8 cellular contexts compared by ENCODE assay signal in genomic region chr6:96923871-96924493, GRCh38. TPM values are rescaled to one million over a fixed set of nuclear protein-coding genes. Genes with fewer than 3 reads are reported as not detected.
DNase-seq lines count a peak whose midpoint lies in the region; ATAC-seq and TF ChIP-seq lines count a peak whose summit lies in the region.

No MANE protein-coding gene starts in this region.

- no peaks in the 10 kb centered on the region for H3K9me3 ChIP-seq in iPS DF 6.9 (ENCODE audit: control insufficient read depth, insufficient read depth, low read length)
- H3K9me3 ChIP-seq in smooth muscle cell (replicated peaks; ENCODE audit: low read depth) = no peaks in the 10 kb centered on the region

- H3K79me2 ChIP-seq in smooth muscle cell (ENCODE audit: low read depth) = no peaks in the 10 kb centered on the region

- H3F3A ChIP-seq in smooth muscle cell (ENCODE audit: low read depth) = no peaks in the 10 kb centered on the region

- ATAC-seq in GM21447 (IDR thresholded peaks at IDR 0.05; ENCODE audit: unreplicated experiment) = peak; percentile 79
- ATAC-seq in activated T-helper 17 cell treated with anti-CD3 and anti-CD28 coated beads, Interleukin-2, amount 50 U/mL, for 72 hours (replicated peaks) = peak; percentile 71

- H3K36me3 Mint-ChIP-seq in activated T-helper 17 cell treated with anti-CD3 and anti-CD28 coated beads, Interleukin-2, amount 50 U/mL, for 72 hours (ENCODE audit: low read depth) = no peaks in the 10 kb centered on the region

- H3K27me3 ChIP-seq in iPS DF 6.9 (ENCODE audit: control insufficient read depth, insufficient read depth, low read length) = no peaks in the 10 kb centered on the region
- peaks cover 84% of the 10 kb centered on the region for H3K27me3 ChIP-seq in smooth muscle cell (ENCODE audit: low read depth)

- H3K4me2 ChIP-seq in smooth muscle cell = peak overlapping the region; percentile 93

- H3K27ac ChIP-seq in iPS DF 6.9 (ENCODE audit: low read length) (no peak overlapping the region), smooth muscle cell (ENCODE audit: low read depth) (no peak overlapping the region)

- no peaks in the 10 kb centered on the region for H3K9me3 Mint-ChIP-seq in activated T-helper 17 cell treated with anti-CD3 and anti-CD28 coated beads, Interleukin-2, amount 50 U/mL, for 72 hours

- DNase-seq in NCI-H146 treated with DMSO at 0.1 percent for 48 hours (lab: John Stamatoyannopoulos, UW; ENCODE audit: unreplicated experiment) = peak; percentile 91
- DNase-seq in NCI-H146 (lab: John Stamatoyannopoulos, UW) = no peak
- DNase-seq in HT1080 (ENCODE audit: low read depth) = peak; percentile 13
- DNase-seq in iPS DF 6.9 (ENCODE audit: low read depth, low spot score) = peak; percentile 16
- no peak for DNase-seq in smooth muscle cell (lab: John Stamatoyannopoulos, UW; ENCODE audit: unreplicated experiment)
- no peak for DNase-seq in ecto neural progenitor cell (ENCODE audit: low spot score)

- peak overlapping the region; percentile 93 for H2AFZ ChIP-seq in smooth muscle cell (ENCODE audit: low read depth)

- H3K36me3 ChIP-seq in iPS DF 6.9 (ENCODE audit: control insufficient read depth, insufficient read depth, low read length) (no peaks in the 10 kb centered on the region), smooth muscle cell (ENCODE audit: low read depth) (no peaks in the 10 kb centered on the region)

- peaks cover 18% of the 10 kb centered on the region for H3K4me1 Mint-ChIP-seq in activated T-helper 17 cell treated with anti-CD3 and anti-CD28 coated beads, Interleukin-2, amount 50 U/mL, for 72 hours

- peak overlapping the region; percentile 88 for H3K27ac Mint-ChIP-seq in activated T-helper 17 cell treated with anti-CD3 and anti-CD28 coated beads, Interleukin-2, amount 50 U/mL, for 72 hours

- H3K4me1 ChIP-seq in iPS DF 6.9 (ENCODE audit: control insufficient read depth, insufficient read depth, low read length) (no peaks in the 10 kb centered on the region), smooth muscle cell (ENCODE audit: low read depth) (no peaks in the 10 kb centered on the region)

- no peaks in the 10 kb centered on the region for H4K20me1 ChIP-seq in smooth muscle cell (ENCODE audit: low read depth)

- no peak overlapping the region for H3K9ac ChIP-seq in smooth muscle cell (ENCODE audit: low read depth)

- peaks cover 3% of the 10 kb centered on the region for H3K27me3 Mint-ChIP-seq in activated T-helper 17 cell treated with anti-CD3 and anti-CD28 coated beads, Interleukin-2, amount 50 U/mL, for 72 hours

- no peak for TF ChIP-seq CTCF in smooth muscle cell (IDR thresholded peaks at IDR 0.05; ENCODE audit: borderline replicate concordance, insufficient read depth, poor library complexity, severe bottlenecking)

- H3K4me3 Mint-ChIP-seq in activated T-helper 17 cell treated with anti-CD3 and anti-CD28 coated beads, Interleukin-2, amount 50 U/mL, for 72 hours = peak overlapping the region; percentile 94

- H3K4me3 ChIP-seq in iPS DF 6.9 (ENCODE audit: low read length) (peak overlapping the region; percentile 54; the same call in 1 of the 2 replicates), smooth muscle cell (peak overlapping the region; percentile 66)

- no CpG with 5 or more reads among the region's 34 CpGs for WGBS in iPS DF 6.9 (ENCODE audit: insufficient coverage, insufficient read length)
- 12% methylated on average over 19 of the region's 34 CpGs for WGBS in smooth muscle cell (ENCODE audit: low lambda C conversion rate)

RNA-seq across cellular contexts. Expression of gene KLHL32, which starts 0.5 kb away (rescaled TPM):
- 0.63 and 1.2 TPM in 2 replicates for total RNA-seq in HT1080 (2014; rRNA removed; shearing (Covaris generic))
- polyA plus RNA-seq in HT1080 (2015; cell fraction: cytosol; rRNA removed) = 0.06 and 0.07 TPM in 2 replicates
- 0.12 TPM in 1 of 2 replicates, not detected in the other for polyA plus RNA-seq in HT1080 (2015; cell fraction: nucleus; rRNA removed)
- total RNA-seq in activated T-helper 17 cell treated with anti-CD3 and anti-CD28 coated beads, Interleukin-2, amount 50 U/mL, for 72 hours = 1 to 10 TPM; 1.6 to 3.0 TPM
- not detected in 2 replicates for total RNA-seq in smooth muscle cell
- polyA plus RNA-seq in smooth muscle cell = 0.25 TPM in 1 of 2 replicates, not detected in the other

RNA-seq across cellular contexts. Expression of gene NDUFAF4, which starts 26.3 kb away (rescaled TPM):
- 45.9 and 47.6 TPM in 2 replicates for total RNA-seq in HT1080 (2014; rRNA removed; shearing (Covaris generic))
- polyA plus RNA-seq in HT1080 (2015; cell fraction: cytosol; rRNA removed) = 61.7 and 74.6 TPM in 2 replicates
- polyA plus RNA-seq in HT1080 (2015; cell fraction: nucleus; rRNA removed) = 38.0 and 38.3 TPM in 2 replicates
- total RNA-seq in activated T-helper 17 cell treated with anti-CD3 and anti-CD28 coated beads, Interleukin-2, amount 50 U/mL, for 72 hours = 10 to 100 TPM; 20.2 to 44.1 TPM
- total RNA-seq in smooth muscle cell = 24.0 and 40.4 TPM in 2 replicates
- polyA plus RNA-seq in smooth muscle cell = 51.0 and 53.8 TPM in 2 replicates

Comparison
In these comparisons a context has a peak if more than half of its experiments do, and no peak if none do; other contexts are left out.
1. DNase-seq: peak in NCI-H146 treated with DMSO at 0.1 percent for 48 hours (single experiment), HT1080 (single experiment) and iPS DF 6.9 (single experiment); none in NCI-H146 (single experiment), smooth muscle cell (single experiment) and ecto neural progenitor cell (single experiment).